In the genomic region with DNA sequence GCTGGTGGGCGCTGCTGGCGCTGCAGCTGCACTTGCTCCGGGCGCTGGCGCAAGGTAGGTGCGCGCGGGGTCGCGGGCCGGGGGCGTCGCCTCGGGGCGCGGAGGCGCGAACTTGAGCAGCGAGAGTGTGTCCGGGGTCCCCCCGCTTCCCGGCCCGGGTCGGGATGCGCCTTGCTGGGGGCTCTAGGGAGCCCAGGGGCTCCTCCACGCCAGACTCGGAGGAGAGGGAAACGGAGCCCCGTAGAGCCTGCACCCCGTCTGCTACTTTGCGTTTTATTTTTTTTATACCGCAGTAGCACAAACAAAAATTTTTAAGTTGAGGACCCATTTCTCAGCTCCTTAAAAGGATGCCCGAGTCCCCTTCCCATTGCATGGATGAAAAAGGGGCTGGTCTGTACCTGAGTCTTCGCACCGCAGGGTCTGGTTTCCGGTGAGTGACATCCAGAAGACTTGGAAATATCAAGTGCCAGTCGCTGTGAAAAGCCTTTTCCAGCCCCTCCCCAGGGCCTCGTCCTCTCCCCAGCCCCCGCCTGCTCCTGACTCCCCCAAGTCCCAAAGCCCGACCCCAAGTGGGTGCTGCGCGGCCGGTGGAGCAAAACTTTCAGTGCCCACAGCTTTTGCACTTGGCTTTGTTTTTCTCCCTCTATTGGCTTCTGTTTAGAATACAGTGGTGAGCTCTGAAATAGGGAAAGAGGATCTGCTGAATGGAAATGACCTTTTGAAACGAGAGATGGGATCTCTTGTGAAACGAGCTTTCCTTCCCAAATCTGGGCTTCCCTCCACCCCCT, we compare ENCODE assay signal across 8 cellular contexts. TPM values are rescaled to one million over a fixed set of nuclear protein-coding genes. Genes with fewer than 3 reads are reported as not detected.
DNase-seq lines count a peak whose midpoint lies in the region; ATAC-seq and TF ChIP-seq lines count a peak whose summit lies in the region.

No MANE protein-coding gene starts in this region.

- peaks cover 0 to 7% of the 10 kb centered on the region in 2 donors for H3K4me1 ChIP-seq in right atrium auricular region

- no peaks in the 10 kb centered on the region for H3K9me3 Mint-ChIP-seq in activated T-helper 2 cell treated with anti-CD3 and anti-CD28 coated beads, Interferon-gamma antibody, Interleukin-2, Interleukin-4, amounts not matched to agents 10 μg/mL and 5 μg/mL and 100 μg/mL, durations not matched to agents 14 hours and 24 hours and 36 hours

- TF ChIP-seq CTCF in right atrium auricular region (IDR thresholded peaks at IDR 0.05): peak in 1 of 2 donors; percentile 31

- H3K27me3 Mint-ChIP-seq in activated T-helper 2 cell treated with anti-CD3 and anti-CD28 coated beads, Interferon-gamma antibody, Interleukin-2, Interleukin-4, amounts not matched to agents 10 μg/mL and 5 μg/mL and 100 μg/mL, durations not matched to agents 14 hours and 24 hours and 36 hours (ENCODE audit: low read depth): peaks cover 64% of the 10 kb centered on the region

- H3K9me3 ChIP-seq in right atrium auricular region: no peaks in the 10 kb centered on the region

- no peaks in the 10 kb centered on the region for H3K27me3 ChIP-seq in right atrium auricular region

- peak overlapping the region; percentile 36 to 58 for H3K27ac ChIP-seq in right atrium auricular region

- DNase-seq in Daoy (ENCODE audit: low read depth) (peak; percentile 58), NCI-H226 (peak; percentile 40), right atrium auricular region (ENCODE audit: low spot score) (no peak), pons (ENCODE audit: low spot score) (peak; percentile 57), germinal center (ENCODE audit: low spot score) (no peak)
- DNase-seq in activated T-helper 2 cell treated with anti-CD3 and anti-CD28 coated beads, Interferon-gamma antibody, Interleukin-2, Interleukin-4, amounts not matched to agents 10 μg/mL and 5 μg/mL and 100 μg/mL, durations not matched to agents 14 hours and 24 hours and 36 hours (ENCODE audit: low spot score): no peak

- peaks cover 17% of the 10 kb centered on the region for H3K4me1 Mint-ChIP-seq in activated T-helper 2 cell treated with anti-CD3 and anti-CD28 coated beads, Interferon-gamma antibody, Interleukin-2, Interleukin-4, amounts not matched to agents 10 μg/mL and 5 μg/mL and 100 μg/mL, durations not matched to agents 14 hours and 24 hours and 36 hours (ENCODE audit: low read depth)

- no peaks in the 10 kb centered on the region for H3K36me3 ChIP-seq in right atrium auricular region

- no peaks in the 10 kb centered on the region for H3K36me3 Mint-ChIP-seq in activated T-helper 2 cell treated with anti-CD3 and anti-CD28 coated beads, Interferon-gamma antibody, Interleukin-2, Interleukin-4, amounts not matched to agents 10 μg/mL and 5 μg/mL and 100 μg/mL, durations not matched to agents 14 hours and 24 hours and 36 hours (ENCODE audit: low read depth)

- H3K4me3 Mint-ChIP-seq in activated T-helper 2 cell treated with anti-CD3 and anti-CD28 coated beads, Interferon-gamma antibody, Interleukin-2, Interleukin-4, amounts not matched to agents 10 μg/mL and 5 μg/mL and 100 μg/mL, durations not matched to agents 14 hours and 24 hours and 36 hours (ENCODE audit: low read depth): peak overlapping the region; percentile 66

- H3K27ac Mint-ChIP-seq in activated T-helper 2 cell treated with anti-CD3 and anti-CD28 coated beads, Interferon-gamma antibody, Interleukin-2, Interleukin-4, amounts not matched to agents 10 μg/mL and 5 μg/mL and 100 μg/mL, durations not matched to agents 14 hours and 24 hours and 36 hours: no peak overlapping the region

- peak overlapping the region; percentile 56 to 67 for H3K4me3 ChIP-seq in right atrium auricular region

- intact Hi-C loops in activated T-helper 2 cell treated with anti-CD3 and anti-CD28 coated beads, Interferon-gamma antibody, Interleukin-2, Interleukin-4, amounts not matched to agents 10 μg/mL and 5 μg/mL and 100 μg/mL, durations not matched to agents 14 hours and 24 hours and 36 hours (cut with micrococcal nuclease): loop anchor here (2.0 to 10.0 kb wide), 4 partner anchors 103 to 437 kb away; no protein-coding TSS in a partner anchor

- ATAC-seq in GM18502 (IDR thresholded peaks at IDR 0.05; ENCODE audit: poor library complexity, unreplicated experiment) (no peak), GM21515 (IDR thresholded peaks at IDR 0.05; ENCODE audit: unreplicated experiment) (no peak)

RNA-seq across cellular contexts. Expression of a gene that starts 1.0 kb away (rescaled TPM):
- total RNA-seq in Daoy (2014; rRNA removed; shearing (Covaris generic)): 4.2 and 5.0 TPM in 2 replicates
- 0.48 and 1.2 TPM in 2 replicates for total RNA-seq in activated T-helper 2 cell treated with anti-CD3 and anti-CD28 coated beads, Interferon-gamma antibody, Interleukin-2, Interleukin-4, amounts not matched to agents 10 μg/mL and 5 μg/mL and 100 μg/mL, durations not matched to agents 14 hours and 24 hours and 36 hours
- 1 to 10 TPM; 3.1 to 3.6 TPM for total RNA-seq in right atrium auricular region

Comparison
In these comparisons a context has a peak if more than half of its experiments do, and no peak if none do; other contexts are left out.
1. DNase-seq: peak in Daoy (single experiment), NCI-H226 (single experiment) and pons (single experiment); none in activated T-helper 2 cell treated with anti-CD3 and anti-CD28 coated beads, Interferon-gamma antibody, Interleukin-2, Interleukin-4, amounts not matched to agents 10 μg/mL and 5 μg/mL and 100 μg/mL, durations not matched to agents 14 hours and 24 hours and 36 hours (single experiment), right atrium auricular region (single experiment) and germinal center (single experiment).